ENCODE assay signal across 19 cellular contexts in the genomic region with DNA sequence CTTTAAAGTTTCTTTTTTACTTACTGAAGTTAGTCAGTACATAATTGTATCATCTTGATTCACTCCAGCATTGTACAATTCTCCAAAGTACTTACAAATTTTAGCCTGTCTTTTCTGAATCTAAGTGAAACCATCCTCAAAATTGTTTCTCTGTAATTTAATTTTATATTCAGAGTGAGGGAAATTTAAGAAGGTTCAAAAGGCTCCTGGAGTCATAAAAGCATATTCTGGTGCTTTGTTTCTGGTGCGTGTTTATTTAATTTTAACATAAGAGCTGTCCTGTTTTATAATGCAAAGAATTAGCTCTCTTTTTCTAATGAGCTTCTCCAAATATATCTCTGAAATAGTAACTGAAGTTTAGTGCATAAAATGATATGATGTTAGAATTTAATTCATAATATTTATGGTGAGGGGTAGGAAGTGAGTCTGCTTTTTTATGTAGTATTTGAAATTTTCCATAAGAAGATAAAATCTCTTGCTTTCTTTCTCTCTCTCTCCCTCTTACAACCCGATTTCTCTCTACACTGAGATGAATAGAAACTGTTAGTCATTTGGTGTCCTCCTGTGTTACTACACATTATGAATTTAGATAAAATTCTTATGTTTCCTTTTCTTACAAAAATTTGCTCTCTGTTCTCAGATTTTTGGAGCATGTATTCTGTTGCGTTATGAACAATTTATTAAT.
"Had no signal": no experiment of that assay in that cellular context is flagged by ENCODE, and none has a peak within 500 bp of the region (broad histone marks: within the 10 kb centered on the region; RNA-seq: fewer than 3 reads in every experiment).

No MANE protein-coding gene starts in this region.

- H3K9me3 ChIP-seq: colonic mucosa, gastrocnemius medialis, ovary, right atrium auricular region, sigmoid colon had no signal

- H3K4me2 ChIP-seq: neural progenitor cell had no signal

- H3K36me3 ChIP-seq: colonic mucosa, gastrocnemius medialis, neural progenitor cell, ovary, right atrium auricular region had no signal

- H3K4me3 ChIP-seq: colonic mucosa, gastrocnemius medialis, neural progenitor cell, ovary, right atrium auricular region, sigmoid colon, skin epidermis had no signal

- H3K27me3 ChIP-seq: colonic mucosa, gastrocnemius medialis, neural progenitor cell, ovary, right atrium auricular region, sigmoid colon had no signal

- DNase-seq: colonic mucosa; effector CD4-positive, alpha-beta T cell; endodermal cell; gastrocnemius medialis; glutamatergic neuron; immature natural killer cell; kidney; left colon; mammary epithelial cell; nucleus accumbens; ovary; sigmoid colon; stimulated activated naive CD4-positive, alpha-beta T cell; trophoblast cell had no signal

- ATAC-seq: gastrocnemius medialis; left colon; natural killer cell treated with Interleukin-12 subunit alpha and Interleukin-12 subunit beta and Interleukin-15 and Interleukin-18, amount 100 ng/mL, for 72 hours had no signal

- FAIRE-seq: kidney, urothelium cell line had no signal

- H3K27ac ChIP-seq: colonic mucosa, gastrocnemius medialis, neural progenitor cell, ovary, right atrium auricular region, sigmoid colon had no signal

- H3K4me1 ChIP-seq: colonic mucosa, gastrocnemius medialis, neural progenitor cell, right atrium auricular region, sigmoid colon had no signal
